8 cellular contexts compared by ENCODE assay signal in genomic region chr16:70018254-70018653, GRCh38.
DNase-seq lines count a peak whose midpoint lies in the region; TF ChIP-seq lines count a peak whose summit lies in the region.

No MANE protein-coding gene starts in this region.

- 29% methylated on average over 6 of the region's 6 CpGs for WGBS in suprapubic skin

- peaks cover 62% of the 10 kb centered on the region for H3K36me3 ChIP-seq in suprapubic skin

- TF ChIP-seq POLR2A in suprapubic skin (IDR thresholded peaks at IDR 0.05), result no peak

- no peaks in the 10 kb centered on the region for H3K9me3 ChIP-seq in suprapubic skin

- DNase-seq in NCI-H2107 treated with DMSO at 0.1 percent for 48 hours (lab: John Stamatoyannopoulos, UW; ENCODE audit: unreplicated experiment) (peak; percentile 14), NCI-H2107 (lab: John Stamatoyannopoulos, UW) (no peak), fibroblast of pulmonary artery (ENCODE audit: low read depth) (peak; percentile 13), H4 (ENCODE audit: low spot score) (no peak), suprapubic skin (ENCODE audit: low spot score in 2 of 2) (no peak)
- DNase-seq in Jurkat, Clone E6-1 (ENCODE audit: low read depth, low spot score), result peak; percentile 80
- DNase-seq in activated CD4-positive, alpha-beta T cell treated with anti-CD3 and anti-CD28 coated beads, Interleukin-2, amount 10 ng/mL, durations not matched to agents 24 days and 14 days, result peak; percentile 81
- peak; percentile 16 for DNase-seq in stimulated activated CD4-positive, alpha-beta T cell treated with anti-CD3 and anti-CD28 coated beads, Interleukin-2, amount 100 ng/mL, for 4 hours (ENCODE audit: low read depth)

- H3K4me3 ChIP-seq in Jurkat, Clone E6-1 (ENCODE audit: low read length), result no peak overlapping the region
- no peak overlapping the region for H3K4me3 ChIP-seq in fibroblast of pulmonary artery (replicated peaks; ENCODE audit: low read depth, low read length)
- no peak overlapping the region for H3K4me3 ChIP-seq in suprapubic skin

- TF ChIP-seq CTCF in fibroblast of pulmonary artery (IDR thresholded peaks at IDR 0.05; ENCODE audit: low read length, missing control alignments) (no peak), suprapubic skin (IDR thresholded peaks at IDR 0.05) (peak in 1 of 2 donors; percentile 24)

- H3K4me1 Mint-ChIP-seq in activated CD4-positive, alpha-beta T cell treated with anti-CD3 and anti-CD28 coated beads, Interleukin-2, amount 10 ng/mL, durations not matched to agents 24 days and 14 days, result no peaks in the 10 kb centered on the region

- no peaks in the 10 kb centered on the region for H3K4me1 ChIP-seq in suprapubic skin

- no peaks in the 10 kb centered on the region for H3K9me3 Mint-ChIP-seq in activated CD4-positive, alpha-beta T cell treated with anti-CD3 and anti-CD28 coated beads, Interleukin-2, amount 10 ng/mL, durations not matched to agents 24 days and 14 days

- intact Hi-C loops in activated CD4-positive, alpha-beta T cell treated with anti-CD3 and anti-CD28 coated beads, Interleukin-2, amount 10 ng/mL, durations not matched to agents 24 days and 14 days (cut with micrococcal nuclease), result no loop called here

- H3K27me3 ChIP-seq in suprapubic skin, result no peaks in the 10 kb centered on the region

- H3K27me3 Mint-ChIP-seq in activated CD4-positive, alpha-beta T cell treated with anti-CD3 and anti-CD28 coated beads, Interleukin-2, amount 10 ng/mL, durations not matched to agents 24 days and 14 days, result no peaks in the 10 kb centered on the region

- H3K27ac Mint-ChIP-seq in activated CD4-positive, alpha-beta T cell treated with anti-CD3 and anti-CD28 coated beads, Interleukin-2, amount 10 ng/mL, durations not matched to agents 24 days and 14 days, result no peak overlapping the region

- H3K27ac ChIP-seq in suprapubic skin, result no peak overlapping the region

- no peak for TF ChIP-seq EP300 in suprapubic skin (IDR thresholded peaks at IDR 0.05)

- H3K4me3 Mint-ChIP-seq in activated CD4-positive, alpha-beta T cell treated with anti-CD3 and anti-CD28 coated beads, Interleukin-2, amount 10 ng/mL, durations not matched to agents 24 days and 14 days, result no peak overlapping the region

- peaks cover 10% of the 10 kb centered on the region for H3K36me3 Mint-ChIP-seq in activated CD4-positive, alpha-beta T cell treated with anti-CD3 and anti-CD28 coated beads, Interleukin-2, amount 10 ng/mL, durations not matched to agents 24 days and 14 days (ENCODE audit: low read depth)

Comparison
In these comparisons a context has a peak if more than half of its experiments do, and no peak if none do; other contexts are left out.
1. DNase-seq: peak in NCI-H2107 treated with DMSO at 0.1 percent for 48 hours (single experiment), Jurkat, Clone E6-1 (single experiment), activated CD4-positive, alpha-beta T cell treated with anti-CD3 and anti-CD28 coated beads, Interleukin-2, amount 10 ng/mL, durations not matched to agents 24 days and 14 days (single experiment), fibroblast of pulmonary artery (single experiment) and stimulated activated CD4-positive, alpha-beta T cell treated with anti-CD3 and anti-CD28 coated beads, Interleukin-2, amount 100 ng/mL, for 4 hours (single experiment); none in NCI-H2107 (single experiment), H4 (single experiment) and suprapubic skin (0 of 2).